ENCODE assay signal across 25 cellular contexts in genomic region chr11:111407652-111408051, GRCh38. TPM values are rescaled to one million over a fixed set of nuclear protein-coding genes. Genes with fewer than 3 reads are reported as not detected.
"Had no signal": no experiment of that assay in that cellular context is flagged by ENCODE, and none has a peak within 500 bp of the region (broad histone marks: within the 10 kb centered on the region; RNA-seq: fewer than 3 reads in every experiment).

No MANE protein-coding gene starts in this region.

- H3K36me3 Mint-ChIP-seq: type B pancreatic cell had no signal

- H3K27ac ChIP-seq: epithelial cell of prostate, esophagus muscularis mucosa, gastrocnemius medialis, heart right ventricle, left lung, lower lobe of right lung, neutrophil, suprapubic skin, thyroid gland, uterus had no signal

- H3K36me3 ChIP-seq: esophagus muscularis mucosa, gastrocnemius medialis, heart right ventricle, left lung, lower lobe of right lung, neutrophil, suprapubic skin, thyroid gland, uterus had no signal

- H3K9me3 Mint-ChIP-seq: type B pancreatic cell had no signal

- H3K27me3 Mint-ChIP-seq: memory B cell, naive B cell had no signal

- H3K9me3 ChIP-seq: esophagus muscularis mucosa, gastrocnemius medialis, heart right ventricle, lower lobe of right lung, neutrophil, suprapubic skin, thyroid gland, uterus had no signal

- ATAC-seq: gastrocnemius medialis; heart right ventricle; left lung; stimulated activated naive CD8-positive, alpha-beta T cell treated with anti-CD3 and anti-CD28 coated beads, Interleukin-15, Interleukin-2, amounts not matched to agents 100 U/mL and 50 U/mL, for 24 hours had no signal

- H3K4me3 Mint-ChIP-seq: memory B cell, nephron progenitor cell, type B pancreatic cell had no signal

- H3K27me3 ChIP-seq: esophagus muscularis mucosa, gastrocnemius medialis, left lung, neutrophil, suprapubic skin, thyroid gland, uterus had no signal

- H3K4me3 ChIP-seq: esophagus muscularis mucosa, gastrocnemius medialis, heart right ventricle, left lung, lower lobe of right lung, suprapubic skin, thyroid gland, uterus had no signal

- H3K27ac Mint-ChIP-seq: nephron progenitor cell, type B pancreatic cell had no signal

- H3K4me1 ChIP-seq: esophagus muscularis mucosa, heart right ventricle, left lung, lower lobe of right lung, suprapubic skin, uterus had no signal

- DNase-seq: effector memory CD4-positive, alpha-beta T cell; gastrocnemius medialis; heart right ventricle; hypothalamus; islet precursor cell; left lung; lower lobe of right lung; naive B cell; nephron progenitor cell; posterior cingulate gyrus; stimulated activated CD4-positive, alpha-beta T cell treated with anti-CD3 and anti-CD28 coated beads, Interleukin-2, amount 100 ng/mL, for 24 hours; stimulated activated CD4-positive, alpha-beta T cell treated with anti-CD3 and anti-CD28 coated beads, Interleukin-4, amount 100 ng/mL, for 4 hours; stimulated activated naive CD8-positive, alpha-beta T cell treated with anti-CD3 and anti-CD28 coated beads, Interleukin-15, Interleukin-2, amounts not matched to agents 100 U/mL and 50 U/mL, for 24 hours; thyroid gland; uterus had no signal

RNA-seq across cellular contexts. Expression of gene POU2AF1, which starts 28.6 kb away (rescaled TPM):
- total RNA-seq: fibroblast of villous mesenchyme, osteocyte, pulmonary artery endothelial cell, skeletal muscle tissue, suprapubic skin had no signal
